In genomic region chr3:30635072-30635471, GRCh38 we compare ENCODE assay signal across 16 cellular contexts. TPM values are rescaled to one million over a fixed set of nuclear protein-coding genes. Genes with fewer than 3 reads are reported as not detected.
DNase-seq lines count a peak whose midpoint lies in the region; ATAC-seq, FAIRE-seq and TF ChIP-seq lines count a peak whose summit lies in the region.
"Had no signal": no experiment of that assay in that cellular context is flagged by ENCODE, and none has a peak within 500 bp of the region (broad histone marks: within the 10 kb centered on the region; RNA-seq: fewer than 3 reads in every experiment).

No MANE protein-coding gene starts in this region.

- TF ChIP-seq POLR2A in HepG2 (IDR thresholded peaks at IDR 0.05; ENCODE audit: insufficient read depth in 1 of 2, low read depth in 2 of 2, low read length in 2 of 2) (no peak), right lobe of liver (IDR thresholded peaks at IDR 0.05) (no peak), gastrocnemius medialis (IDR thresholded peaks at IDR 0.05) (no peak)

- ATAC-seq in HepG2 (no peak), right lobe of liver (no peak), gastrocnemius medialis (no peak)
- ATAC-seq in activated CD8-positive, alpha-beta T cell treated with anti-CD3 and anti-CD28 coated beads for 36 hours, result no peak
- ATAC-seq: body of pancreas, GM12878 had no signal

- DNase-seq in HepG2 (ENCODE audit: low spot score) (no peak), right lobe of liver (no peak), CD1c-positive myeloid dendritic cell (ENCODE audit: extremely low spot score) (no peak), HCEC 1CT (no peak), gastrocnemius medialis (no peak)
- no peak for DNase-seq in activated CD8-positive, alpha-beta T cell treated with anti-CD3 and anti-CD28 coated beads for 36 hours
- DNase-seq in activated CD8-positive, alpha-beta memory T cell treated with anti-CD3 and anti-CD28 coated beads for 24 hours, result no peak
- DNase-seq: body of pancreas; EL; NCI-H2081; NCI-H774; stimulated activated CD4-positive, alpha-beta T cell treated with anti-CD3 and anti-CD28 coated beads, Interleukin-12 subunit alpha, Interleukin-12 subunit beta, amount 100 ng/mL, for 4 hours; T1000; tibial artery had no signal

- H3K4me3 ChIP-seq in HepG2 (replicated peaks in 1 of 3; ENCODE audit: insufficient read depth in 1 of 3, low read depth in 2 of 3, low read length in 3 of 3) (no peak overlapping the region), right lobe of liver (no peak overlapping the region), muscle layer of duodenum (ENCODE audit: low read depth in 1 of 2, low read length in 2 of 2) (no peak overlapping the region), gastrocnemius medialis (no peak overlapping the region)
- H3K4me3 ChIP-seq: body of pancreas, GM12878, tibial artery had no signal

- peaks cover 72% of the 10 kb centered on the region for H3K36me3 Mint-ChIP-seq in activated CD8-positive, alpha-beta T cell treated with anti-CD3 and anti-CD28 coated beads for 36 hours (ENCODE audit: low read depth)

- peak overlapping the region; percentile 59 for H3K4me3 Mint-ChIP-seq in activated CD8-positive, alpha-beta T cell treated with anti-CD3 and anti-CD28 coated beads for 36 hours

- TF ChIP-seq EP300 in HepG2 (IDR thresholded peaks at IDR 0.05; ENCODE audit: low read depth in 2 of 2, low read length in 2 of 2) (no peak), HepG2 (CRISPR knock-in tag; IDR thresholded peaks at IDR 0.05; ENCODE audit: borderline replicate concordance) (no peak)

- no peak overlapping the region for H3K9ac ChIP-seq in HepG2 (ENCODE audit: insufficient read depth, low read depth, low read length)

- H3K27ac Mint-ChIP-seq in activated CD8-positive, alpha-beta T cell treated with anti-CD3 and anti-CD28 coated beads for 36 hours, result peak overlapping the region; percentile 98

- POLR2A ChIA-PET in HepG2 (lab: Yijun Ruan, JAX), result no interaction called here
- POLR2A ChIA-PET in activated CD8-positive, alpha-beta T cell treated with anti-CD3 and anti-CD28 coated beads for 36 hours (lab: Charles Lee), result interaction anchor here (1.2 to 6.5 kb wide), 11 partner anchors 9 to 29 kb away, joined by 4 to 48 read pairs (median 5); partner anchors contain the start of gene TGFBR2

- no peak overlapping the region for H3K4me2 ChIP-seq in HepG2 (ENCODE audit: low read depth, low read length)

- peaks cover 99% of the 10 kb centered on the region for H4K20me1 ChIP-seq in HepG2 (ENCODE audit: insufficient read depth, low read length)

- H3K27ac ChIP-seq in HepG2 (ENCODE audit: extremely low read length, insufficient read depth, low read length) (no peak overlapping the region), right lobe of liver (no peak overlapping the region), muscle layer of duodenum (ENCODE audit: low read length) (peak overlapping the region; percentile 1), gastrocnemius medialis (no peak overlapping the region)
- H3K27ac ChIP-seq: body of pancreas had no signal

- 92% methylated on average over 1 of the region's 1 CpG for WGBS in HepG2 (ENCODE audit: low lambda C conversion rate)
- WGBS in right lobe of liver (ENCODE audit: insufficient coverage, low coverage, low lambda C conversion rate, missing lambda C conversion rate), result 100% methylated on average over 1 of the region's 1 CpG

- no peaks in the 10 kb centered on the region for H3K9me3 Mint-ChIP-seq in activated CD8-positive, alpha-beta T cell treated with anti-CD3 and anti-CD28 coated beads for 36 hours

- FAIRE-seq in HepG2 (lab: Jason Lieb, UNC), result no peak
- FAIRE-seq: GM12878 had no signal

- no peaks in the 10 kb centered on the region for H3K27me3 Mint-ChIP-seq in activated CD8-positive, alpha-beta T cell treated with anti-CD3 and anti-CD28 coated beads for 36 hours

- TF ChIP-seq CTCF in HepG2 (CRISPR knock-in tag; IDR thresholded peaks at IDR 0.05) (no peak), right lobe of liver (IDR thresholded peaks at IDR 0.05) (no peak), gastrocnemius medialis (IDR thresholded peaks at IDR 0.05 in 4 of 5, conservative IDR thresholded peaks at IDR 0.05 in 1 of 5) (no peak)
- peak; percentile 14 for TF ChIP-seq CTCF in activated CD8-positive, alpha-beta T cell treated with anti-CD3 and anti-CD28 coated beads for 36 hours (IDR thresholded peaks at IDR 0.05)

- no peaks in the 10 kb centered on the region for H3K9me3 ChIP-seq in HepG2 (ENCODE audit: low read length)
- no peaks in the 10 kb centered on the region for H3K9me3 ChIP-seq in right lobe of liver
- H3K9me3 ChIP-seq in muscle layer of duodenum (ENCODE audit: control insufficient read depth in 1 of 2, low read length in 2 of 2), result no peaks in the 10 kb centered on the region
- H3K9me3 ChIP-seq in gastrocnemius medialis, result no peaks in the 10 kb centered on the region
- H3K9me3 ChIP-seq: body of pancreas, tibial artery had no signal

- H3K27me3 ChIP-seq in HepG2 (ENCODE audit: control insufficient read depth in 1 of 2, insufficient read depth in 2 of 2, low read length in 2 of 2), result no peaks in the 10 kb centered on the region
- H3K27me3 ChIP-seq in right lobe of liver, result no peaks in the 10 kb centered on the region
- H3K27me3 ChIP-seq in muscle layer of duodenum (ENCODE audit: low read depth, low read length), result no peaks in the 10 kb centered on the region
- no peaks in the 10 kb centered on the region for H3K27me3 ChIP-seq in gastrocnemius medialis
- H3K27me3 ChIP-seq: body of pancreas, tibial artery had no signal

- H2AFZ ChIP-seq in HepG2 (ENCODE audit: low read length), result no peak overlapping the region

- H3K36me3 ChIP-seq in HepG2 (replicated peaks in 1 of 2; ENCODE audit: control insufficient read depth in 1 of 2, insufficient read depth in 2 of 2, low read length in 2 of 2) (peaks cover 11 to 67% of the 10 kb centered on the region in 2 experiments), right lobe of liver (no peaks in the 10 kb centered on the region), muscle layer of duodenum (ENCODE audit: control insufficient read depth in 1 of 2, insufficient read depth in 2 of 2, low read length in 2 of 2) (no peaks in the 10 kb centered on the region), gastrocnemius medialis (no peaks in the 10 kb centered on the region)

- H3K4me1 Mint-ChIP-seq in activated CD8-positive, alpha-beta T cell treated with anti-CD3 and anti-CD28 coated beads for 36 hours (ENCODE audit: low read depth), result peaks cover 97% of the 10 kb centered on the region

- no TSS peak for BruUV-seq in HepG2 (replicated peaks; lab: Mats Ljungman, UMichigan)

- H3K79me2 ChIP-seq in HepG2 (ENCODE audit: insufficient read depth, low read length), result peaks cover 99% of the 10 kb centered on the region

- H3K4me1 ChIP-seq in HepG2 (ENCODE audit: insufficient read depth, low read length) (peaks cover 100% of the 10 kb centered on the region), right lobe of liver (peaks cover 0 to 33% (median 8%) of the 10 kb centered on the region in 4 donors), muscle layer of duodenum (ENCODE audit: control insufficient read depth in 1 of 2, insufficient read depth in 2 of 2, low read length in 2 of 2) (peaks cover 34 to 86% of the 10 kb centered on the region in 2 donors), gastrocnemius medialis (peaks cover 43 to 68% of the 10 kb centered on the region in 2 donors)

- CTCF ChIA-PET in HepG2 (lab: Yijun Ruan, JAX; ENCODE audit: low intra/inter-chr PET ratio, low total read pairs), result no interaction called here
- CTCF ChIA-PET in activated CD8-positive, alpha-beta T cell treated with anti-CD3 and anti-CD28 coated beads for 36 hours (lab: Charles Lee), result interaction anchor here (0.7 to 2.0 kb wide), 7 partner anchors 12 to 316 kb away, joined by 3 to 8 read pairs (median 5); no protein-coding TSS in a partner anchor

- intact Hi-C loops in HepG2 (cut with micrococcal nuclease; ENCODE audit: unreplicated experiment), result no loop called here
- intact Hi-C loops in right lobe of liver (cut with DNase I), result no loop called here
- intact Hi-C loops in activated CD8-positive, alpha-beta T cell treated with anti-CD3 and anti-CD28 coated beads for 36 hours (cut with micrococcal nuclease), result no loop called here
- intact Hi-C loops in gastrocnemius medialis (cut with DNase I; ENCODE audit: low total_unique reads), result no loop called here

- TF ChIP-seq RAD21 in HepG2 (CRISPR knock-in tag; IDR thresholded peaks at IDR 0.05), result no peak

- in situ Hi-C loops in HepG2 (cut with HindIII; ENCODE audit: extremely low pct_ligation_motif_present, low pct_unique_long_range_greater_than_20kb), result no loop called here
- in situ Hi-C loops in gastrocnemius medialis (cut with MboI; ENCODE audit: low sequenced_read_pairs in 4 of 4), result no loop called here

TF ChIP-seq in HepG2, 621 proteins besides CTCF, POLR2A, EP300 and RAD21 (continues in another document):
- TF ChIP-seq KLF9 (CRISPR knock-in tag; IDR thresholded peaks at IDR 0.05; ENCODE audit: low read depth) (no peak), SMYD3 (CRISPR knock-in tag; IDR thresholded peaks at IDR 0.05) (no peak), CHD2 (IDR thresholded peaks at IDR 0.05; ENCODE audit: low read depth, low read length) (no peak)

RNA-seq across cellular contexts. Expression of gene TGFBR2, which starts 28.7 kb away (rescaled TPM):
- total RNA-seq in HepG2 (2016; rRNA removed; fragmentation: Illumina TruSeq; extraction: Trizol), result 68.1 and 82.2 TPM in 2 replicates
- total RNA-seq in HepG2 (2016; cell fraction: cytosol; rRNA removed; fragmentation: Illumina TruSeq; extraction: Trizol; ENCODE audit: low read depth), result 25.9 and 27.4 TPM in 2 replicates
- 66.0 and 82.3 TPM in 2 replicates for total RNA-seq in HepG2 (2016; cell fraction: insoluble cytoplasmic fraction; rRNA removed; fragmentation: Illumina TruSeq; extraction: Trizol)
- total RNA-seq in HepG2 (2016; cell fraction: membrane; rRNA removed; fragmentation: Illumina TruSeq; extraction: Trizol), result 67.6 and 68.8 TPM in 2 replicates
- 134 and 135 TPM in 2 replicates for total RNA-seq in HepG2 (2016; cell fraction: nucleus; rRNA removed; fragmentation: Illumina TruSeq; extraction: Trizol)
- 187 and 204 TPM in 2 replicates for polyA plus RNA-seq in HepG2 (2011; rRNA removed)
- 141 and 194 TPM in 2 replicates for polyA plus RNA-seq in HepG2 (2011; cell fraction: cytosol; rRNA removed)
- polyA plus RNA-seq in HepG2 (2011; cell fraction: nucleus; rRNA removed), result 105 and 123 TPM in 2 replicates
- polyA plus RNA-seq in HepG2 (2012), result 125 and 162 TPM in 2 replicates
- 8.6 and 9.7 TPM in 2 replicates for polyA plus RNA-seq in HepG2 (2016; cell fraction: cytosol; fragmentation: Illumina TruSeq; extraction: Trizol; ENCODE audit: low read depth)
- 68.0 and 70.0 TPM in 2 replicates for polyA plus RNA-seq in HepG2 (2016; cell fraction: insoluble cytoplasmic fraction; fragmentation: Illumina TruSeq; extraction: Trizol; ENCODE audit: low read depth)
- 38.2 and 38.9 TPM in 2 replicates for polyA plus RNA-seq in HepG2 (2016; cell fraction: membrane; fragmentation: Illumina TruSeq; extraction: Trizol; ENCODE audit: low read depth)
- polyA plus RNA-seq in HepG2 (2016; cell fraction: nucleus; fragmentation: Illumina TruSeq; extraction: Trizol; ENCODE audit: insufficient read depth, low read depth), result 134 and 138 TPM in 2 replicates
- 24.1 and 399 TPM in 2 replicates for polyA minus RNA-seq in HepG2 (2011; rRNA and poly(A)+ RNA removed; ENCODE audit: low replicate concordance)
- polyA minus RNA-seq in HepG2 (2011; cell fraction: cytosol; rRNA and poly(A)+ RNA removed), result 188 and 237 TPM in 2 replicates
- polyA minus RNA-seq in HepG2 (2011; cell fraction: nucleus; rRNA and poly(A)+ RNA removed), result 353 and 432 TPM in 2 replicates
- total RNA-seq in right lobe of liver, result 10 to 100 TPM; 24.9 to 52.6 (median 45.5) TPM
- total RNA-seq in activated CD8-positive, alpha-beta T cell treated with anti-CD3 and anti-CD28 coated beads for 36 hours, result 10 to 100 TPM; 49.1 to 50.0 TPM
- 10 to 100 TPM; 38.3 to 53.8 (median 47.2) TPM for total RNA-seq in gastrocnemius medialis
